Comparison of ENCODE assay signal across 11 cellular contexts in genomic region chr17:8290043-8290442, GRCh38. TPM values are rescaled to one million over a fixed set of nuclear protein-coding genes. Genes with fewer than 3 reads are reported as not detected.
A peak's percentile ranks its signal among the peaks of the same experiment; 100 is the strongest.
DNase-seq lines count a peak whose midpoint lies in the region; ATAC-seq and TF ChIP-seq lines count a peak whose summit lies in the region.
"Had no signal": no experiment of that assay in that cellular context is flagged by ENCODE, and none has a peak within 500 bp of the region (broad histone marks: within the 10 kb centered on the region; RNA-seq: fewer than 3 reads in every experiment).

No MANE protein-coding gene starts in this region.

- WGBS in endodermal cell (ENCODE audit: insufficient coverage in 1 of 2, insufficient read length in 1 of 2), 2 experiments = 59 to 89% methylated on average over 1 to 3 of the region's 3 CpGs

- H3K36me3 Mint-ChIP-seq in activated naive CD4-positive, alpha-beta T cell treated with anti-CD3 and anti-CD28 coated beads for 36 hours (ENCODE audit: low read depth) = peaks cover 9% of the 10 kb centered on the region
- H3K36me3 Mint-ChIP-seq in endodermal cell (ENCODE audit: low read depth) = peaks cover 5% of the 10 kb centered on the region
- peaks cover 2 to 17% of the 10 kb centered on the region in 2 donors for H3K36me3 Mint-ChIP-seq in stimulated activated naive B cell treated with anti-CD40 and anti-IgM and Interleukin-4, amounts not matched to agents 10 μg/mL and 1 μg/mL and 100 μg/mL, for 72 hours

- CTCF ChIA-PET in activated naive CD4-positive, alpha-beta T cell treated with anti-CD3 and anti-CD28 coated beads for 36 hours (lab: Charles Lee) = no interaction called here
- CTCF ChIA-PET in OCI-LY7 (lab: Charles Lee; ENCODE audit: unreplicated experiment) = no interaction called here

- H3K27ac ChIP-seq in OCI-LY7 (ENCODE audit: low read depth, low read length, poor library complexity, severe bottlenecking) = no peak overlapping the region
- H3K27ac ChIP-seq in endodermal cell (ENCODE audit: low read depth, low read length) = no peak overlapping the region

- H3K4me1 Mint-ChIP-seq in activated naive CD4-positive, alpha-beta T cell treated with anti-CD3 and anti-CD28 coated beads for 36 hours (ENCODE audit: low read depth) = peaks cover 31% of the 10 kb centered on the region
- H3K4me1 Mint-ChIP-seq in endodermal cell = peaks cover 19% of the 10 kb centered on the region
- peaks cover 46 to 71% of the 10 kb centered on the region in 2 donors for H3K4me1 Mint-ChIP-seq in stimulated activated naive B cell treated with anti-CD40 and anti-IgM and Interleukin-4, amounts not matched to agents 10 μg/mL and 1 μg/mL and 100 μg/mL, for 72 hours

- no peak overlapping the region for H3K27ac Mint-ChIP-seq in activated naive CD4-positive, alpha-beta T cell treated with anti-CD3 and anti-CD28 coated beads for 36 hours
- H3K27ac Mint-ChIP-seq in endodermal cell = no peak overlapping the region
- H3K27ac Mint-ChIP-seq in stimulated activated naive B cell treated with anti-CD40 and anti-IgM and Interleukin-4, amounts not matched to agents 10 μg/mL and 1 μg/mL and 100 μg/mL, for 72 hours = peak overlapping the region; percentile 79

- H3K9me3 Mint-ChIP-seq in activated naive CD4-positive, alpha-beta T cell treated with anti-CD3 and anti-CD28 coated beads for 36 hours = no peaks in the 10 kb centered on the region
- no peaks in the 10 kb centered on the region for H3K9me3 Mint-ChIP-seq in endodermal cell
- H3K9me3 Mint-ChIP-seq in stimulated activated naive B cell treated with anti-CD40 and anti-IgM and Interleukin-4, amounts not matched to agents 10 μg/mL and 1 μg/mL and 100 μg/mL, for 72 hours = no peaks in the 10 kb centered on the region

- no peaks in the 10 kb centered on the region for H3K27me3 Mint-ChIP-seq in activated naive CD4-positive, alpha-beta T cell treated with anti-CD3 and anti-CD28 coated beads for 36 hours (ENCODE audit: low read depth)
- no peaks in the 10 kb centered on the region for H3K27me3 Mint-ChIP-seq in endodermal cell (ENCODE audit: insufficient read depth)
- no peaks in the 10 kb centered on the region for H3K27me3 Mint-ChIP-seq in stimulated activated naive B cell treated with anti-CD40 and anti-IgM and Interleukin-4, amounts not matched to agents 10 μg/mL and 1 μg/mL and 100 μg/mL, for 72 hours

- no TSS peak for BruUV-seq in OCI-LY7 (replicated peaks; lab: Mats Ljungman, UMichigan)

- H3K9me3 ChIP-seq in OCI-LY7 (ENCODE audit: low read length) (no peaks in the 10 kb centered on the region), endodermal cell (ENCODE audit: control insufficient read depth, low read length) (no peaks in the 10 kb centered on the region)

- no peak overlapping the region for H2AFZ ChIP-seq in OCI-LY7 (ENCODE audit: low read length)

- intact Hi-C loops in activated naive CD4-positive, alpha-beta T cell treated with anti-CD3 and anti-CD28 coated beads for 36 hours (cut with micrococcal nuclease) = no loop called here
- intact Hi-C loops in OCI-LY7 (cut with micrococcal nuclease; ENCODE audit: unreplicated experiment) = no loop called here

- H3K4me3 ChIP-seq in OCI-LY7 (ENCODE audit: low read depth, low read length, poor library complexity, severe bottlenecking) = peak overlapping the region; percentile 83
- no peak overlapping the region for H3K4me3 ChIP-seq in endodermal cell (ENCODE audit: low read length)

- peak overlapping the region; percentile 88 for H3K4me3 Mint-ChIP-seq in activated naive CD4-positive, alpha-beta T cell treated with anti-CD3 and anti-CD28 coated beads for 36 hours
- peak overlapping the region; percentile 88 for H3K4me3 Mint-ChIP-seq in endodermal cell
- peak overlapping the region; percentile 91 to 98 for H3K4me3 Mint-ChIP-seq in stimulated activated naive B cell treated with anti-CD40 and anti-IgM and Interleukin-4, amounts not matched to agents 10 μg/mL and 1 μg/mL and 100 μg/mL, for 72 hours

- no peaks in the 10 kb centered on the region for H3K27me3 ChIP-seq in endodermal cell (ENCODE audit: control insufficient read depth, insufficient read depth, low read length, poor library complexity, severe bottlenecking)

- H3K79me2 ChIP-seq in OCI-LY7 (ENCODE audit: insufficient read depth, low read depth, low read length) = no peaks in the 10 kb centered on the region

- H4K20me1 ChIP-seq in OCI-LY7 (ENCODE audit: insufficient read depth, low read length) = no peaks in the 10 kb centered on the region

- no peak for ATAC-seq in stimulated activated naive B cell treated with anti-CD40 and anti-IgM and Interleukin-4, amounts not matched to agents 10 μg/mL and 1 μg/mL and 100 μg/mL, for 72 hours (replicated peaks)

- no peaks in the 10 kb centered on the region for H3K9me2 ChIP-seq in OCI-LY7 (ENCODE audit: insufficient read depth, low read length)

- H3K4me1 ChIP-seq in OCI-LY7 (ENCODE audit: insufficient read depth, low read length, poor library complexity, severe bottlenecking) (peaks cover 53% of the 10 kb centered on the region), endodermal cell (ENCODE audit: control insufficient read depth, insufficient read depth, low read length) (peaks cover 10% of the 10 kb centered on the region)

- no peak overlapping the region for H3K9ac ChIP-seq in endodermal cell (ENCODE audit: extremely low read depth, low read length, poor library complexity, severe bottlenecking)

- POLR2A ChIA-PET in OCI-LY7 (lab: Charles Lee) = interaction anchor here (1.9 kb wide), 1 partner anchor 40 kb away, joined by 7 read pairs; no protein-coding TSS in a partner anchor

- H3K4me2 ChIP-seq in OCI-LY7 (ENCODE audit: low read length) = peak overlapping the region; percentile 91

- H3K36me3 ChIP-seq in OCI-LY7 (ENCODE audit: insufficient read depth, low read length) (peaks cover 3% of the 10 kb centered on the region; the same call in 1 of the 2 replicates), endodermal cell (ENCODE audit: control insufficient read depth, insufficient read depth, low read length) (no peaks in the 10 kb centered on the region)

- no peak for DNase-seq in activated naive CD4-positive, alpha-beta T cell treated with anti-CD3 and anti-CD28 coated beads for 36 hours
- no peak for DNase-seq in activated naive CD4-positive, alpha-beta T cell treated with anti-CD3 and anti-CD28 coated beads, Interleukin-2, amount 50 U/mL, for 16 hours
- DNase-seq in OCI-LY7 (ENCODE audit: low spot score) (no peak), endodermal cell (no peak), NCI-H2227 (lab: John Stamatoyannopoulos, UW; ENCODE audit: unreplicated experiment) (no peak), GF-D8 (lab: John Stamatoyannopoulos, UW) (no peak)
- DNase-seq in stimulated activated naive B cell treated with anti-CD40 and anti-IgM and Interleukin-4, amounts not matched to agents 10 μg/mL and 1 μg/mL and 100 μg/mL, for 72 hours = no peak
- no peak for DNase-seq in stimulated activated naive CD4-positive, alpha-beta T cell (lab: John Stamatoyannopoulos, UW)
- DNase-seq: NCI-H1092 treated with DMSO at 0.1 percent for 48 hours, occipital lobe had no signal

- TF ChIP-seq CTCF in OCI-LY7 (conservative IDR thresholded peaks at IDR 0.05; ENCODE audit: low read length) (no peak), endodermal cell (conservative IDR thresholded peaks at IDR 0.05) (no peak)

RNA-seq across cellular contexts. Expression of gene RANGRF, which starts 1.6 kb away (rescaled TPM):
- 10 to 100 TPM; 36.9 to 39.1 TPM for total RNA-seq in activated naive CD4-positive, alpha-beta T cell treated with anti-CD3 and anti-CD28 coated beads for 36 hours
- 30.6 and 32.2 TPM in 2 replicates for total RNA-seq in OCI-LY7 (2014; rRNA removed; shearing (Covaris generic))
- total RNA-seq in OCI-LY7 (2022) = 43.3 and 46.7 TPM in 2 replicates
- 10 to 100 TPM; 34.0 to 36.3 TPM for total RNA-seq in endodermal cell
- polyA plus RNA-seq in endodermal cell (2013, experiment 1 of 2) = 35.0 TPM
- polyA plus RNA-seq in endodermal cell (2013, experiment 2 of 2) = 34.4 TPM

RNA-seq across cellular contexts. Expression of gene SLC25A35, which starts 5.2 kb away (rescaled TPM):
- total RNA-seq in activated naive CD4-positive, alpha-beta T cell treated with anti-CD3 and anti-CD28 coated beads for 36 hours = 1 to 10 TPM; 2.3 to 3.2 TPM
- total RNA-seq in OCI-LY7 (2014; rRNA removed; shearing (Covaris generic)) = 3.9 and 4.5 TPM in 2 replicates
- total RNA-seq in OCI-LY7 (2022) = 23.8 and 27.8 TPM in 2 replicates
- 1 to 10 TPM; 5.6 to 10.0 TPM for total RNA-seq in endodermal cell
- 3.4 TPM for polyA plus RNA-seq in endodermal cell (2013, experiment 1 of 2)
- polyA plus RNA-seq in endodermal cell (2013, experiment 2 of 2) = 2.6 TPM

RNA-seq across cellular contexts. Expression of gene ARHGEF15, which starts 20.0 kb away (rescaled TPM):
- total RNA-seq in activated naive CD4-positive, alpha-beta T cell treated with anti-CD3 and anti-CD28 coated beads for 36 hours = not detected
- total RNA-seq in OCI-LY7 (2014; rRNA removed; shearing (Covaris generic)) = not detected in 2 replicates
- not detected in 2 replicates for total RNA-seq in OCI-LY7 (2022)
- 1 to 10 TPM; 4.1 to 9.2 TPM for total RNA-seq in endodermal cell
- 1.8 TPM for polyA plus RNA-seq in endodermal cell (2013, experiment 1 of 2)
- 1.5 TPM for polyA plus RNA-seq in endodermal cell (2013, experiment 2 of 2)
- polyA plus RNA-seq: BJ had no signal

RNA-seq across cellular contexts. Expression of gene PFAS, which starts 41.0 kb away (rescaled TPM):
- total RNA-seq in activated naive CD4-positive, alpha-beta T cell treated with anti-CD3 and anti-CD28 coated beads for 36 hours = 100 to 1,000 TPM; 106 to 110 TPM
- total RNA-seq in OCI-LY7 (2014; rRNA removed; shearing (Covaris generic)) = 114 and 122 TPM in 2 replicates
- total RNA-seq in OCI-LY7 (2022) = 170 and 180 TPM in 2 replicates
- total RNA-seq in endodermal cell = 100 to 1,000 TPM; 119 to 158 TPM
- polyA plus RNA-seq in endodermal cell (2013, experiment 1 of 2) = 43.3 TPM
- polyA plus RNA-seq in endodermal cell (2013, experiment 2 of 2) = 40.2 TPM

RNA-seq across cellular contexts. Expression of gene CTC1, which starts 42.2 kb away (rescaled TPM):
- 10 to 100 TPM; 67.0 to 74.7 TPM for total RNA-seq in activated naive CD4-positive, alpha-beta T cell treated with anti-CD3 and anti-CD28 coated beads for 36 hours
- total RNA-seq in OCI-LY7 (2014; rRNA removed; shearing (Covaris generic)) = 36.2 and 50.3 TPM in 2 replicates
- total RNA-seq in OCI-LY7 (2022) (97.6 and 122 TPM in 2 replicates), endodermal cell (10 to 100 TPM; 46.4 to 63.1 TPM)
- 30.2 TPM for polyA plus RNA-seq in endodermal cell (2013, experiment 1 of 2)
- polyA plus RNA-seq in endodermal cell (2013, experiment 2 of 2) = 25.2 TPM

Comparison
In these comparisons a context has a peak if more than half of its experiments do, and no peak if none do; other contexts are left out.
1. RNA of gene ARHGEF15, which starts 20.0 kb away (total RNA-seq): 4.1 to 9.2 TPM in endodermal cell; not detected in activated naive CD4-positive, alpha-beta T cell treated with anti-CD3 and anti-CD28 coated beads for 36 hours and not detected in OCI-LY7; every median in the first group is over 4 times any median in the second.
2. Peak in every context shown above with its lines, with median percentiles within 50 percentile points of each other: H3K4me3 Mint-ChIP-seq.